Comparison of ENCODE assay signal across 8 cellular contexts in the genomic region with DNA sequence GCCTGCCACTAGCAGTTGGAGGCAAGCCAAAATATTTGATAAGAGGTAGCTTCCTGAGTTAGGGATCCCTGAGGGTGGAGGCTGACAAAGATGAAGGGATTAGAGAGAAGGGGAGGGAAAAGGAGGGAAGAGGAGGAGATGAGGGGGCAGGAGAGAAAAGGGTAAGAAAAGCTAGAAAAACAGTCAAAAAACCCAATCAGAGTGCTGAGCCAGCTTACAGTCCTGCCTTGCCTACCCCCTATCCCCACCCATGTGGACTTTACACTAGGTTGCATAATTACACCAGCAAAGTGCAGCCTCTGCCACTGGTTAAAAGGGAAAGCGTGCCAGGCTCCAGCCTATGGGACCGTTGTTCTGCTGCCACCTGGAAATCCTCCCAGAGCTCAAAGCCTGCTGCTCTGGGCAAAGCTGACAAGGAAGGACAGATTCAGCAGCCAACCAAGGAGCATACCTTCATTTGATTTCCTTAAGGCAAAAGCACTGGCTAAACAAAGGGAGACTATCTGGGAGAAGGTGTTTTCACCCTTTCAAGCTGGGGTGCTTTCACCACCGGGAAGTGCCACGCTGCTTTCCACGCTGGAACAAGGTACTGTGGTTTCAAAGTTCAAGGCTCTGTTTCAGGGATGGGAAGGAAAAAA. TPM values are rescaled to one million over a fixed set of nuclear protein-coding genes. Genes with fewer than 3 reads are reported as not detected.
DNase-seq lines count a peak whose midpoint lies in the region; ATAC-seq and TF ChIP-seq lines count a peak whose summit lies in the region.

No MANE protein-coding gene starts in this region.

- no peaks in the 10 kb centered on the region for H3K79me2 ChIP-seq in mesendoderm (ENCODE audit: control insufficient read depth, insufficient read depth, low read length)

- H4K5ac ChIP-seq in mesendoderm (ENCODE audit: low read length): no peak overlapping the region

- H3K36me3 ChIP-seq in colonic mucosa (no peaks in the 10 kb centered on the region), mesendoderm (ENCODE audit: control insufficient read depth, insufficient read depth, low read length) (no peaks in the 10 kb centered on the region)

- H3K79me1 ChIP-seq in mesendoderm (ENCODE audit: low read length): peaks cover 2% of the 10 kb centered on the region

- no peak overlapping the region for H2BK15ac ChIP-seq in mesendoderm (replicated peaks; ENCODE audit: low read depth)

- H3K4ac ChIP-seq in mesendoderm (ENCODE audit: low read depth, low read length): no peak overlapping the region

- peak; percentile 28 for DNase-seq in GM03348 (ENCODE audit: low spot score)
- DNase-seq in NCI-H510A treated with DMSO at 0.1 percent for 48 hours (lab: John Stamatoyannopoulos, UW): peak; percentile 92
- DNase-seq in colonic mucosa: peak; percentile 93
- peak; percentile 29 for DNase-seq in mesendoderm
- DNase-seq in activated naive CD4-positive, alpha-beta T cell treated with anti-CD3 and anti-CD28 coated beads, Interleukin-2, amount 50 U/mL, for 16 hours: no peak
- no peak for DNase-seq in kidney glomerular epithelial cell (lab: John Stamatoyannopoulos, UW)

- H3K9me3 ChIP-seq in colonic mucosa: no peaks in the 10 kb centered on the region

- intact Hi-C loops in colonic mucosa (cut with DNase I): no loop called here

- peak overlapping the region; percentile 18 for H3K56ac ChIP-seq in mesendoderm (ENCODE audit: low read length)

- no peak overlapping the region for H3K23ac ChIP-seq in mesendoderm (ENCODE audit: low read length)

- H3K4me1 ChIP-seq in colonic mucosa (peaks cover 5% of the 10 kb centered on the region), mesendoderm (ENCODE audit: control insufficient read depth, low read depth, low read length) (peaks cover 2% of the 10 kb centered on the region)

- ATAC-seq in HG02678 (IDR thresholded peaks at IDR 0.05; ENCODE audit: unreplicated experiment): no peak
- ATAC-seq in HG02870 (IDR thresholded peaks at IDR 0.05; ENCODE audit: unreplicated experiment): no peak

- H3K4me3 ChIP-seq in colonic mucosa (peak overlapping the region; percentile 0), mesendoderm (ENCODE audit: low read length) (no peak overlapping the region)

- H2BK5ac ChIP-seq in mesendoderm (ENCODE audit: low read length): no peak overlapping the region

- no CpG with 5 or more reads among the region's 5 CpGs for WGBS in mesendoderm (ENCODE audit: extremely low coverage, insufficient coverage, low lambda C conversion rate)

- H4K8ac ChIP-seq in mesendoderm (ENCODE audit: low read depth, low read length): no peak overlapping the region

- H3K9ac ChIP-seq in colonic mucosa (ENCODE audit: low read depth in 2 of 2, low read length in 2 of 2) (peak overlapping the region; percentile 44 to 63), mesendoderm (ENCODE audit: low read length) (no peak overlapping the region)

- peak overlapping the region; percentile 76 for H3K27ac ChIP-seq in colonic mucosa
- H3K27ac ChIP-seq in mesendoderm (ENCODE audit: low read depth, low read length): no peak overlapping the region

- TF ChIP-seq CTCF in colonic mucosa (IDR thresholded peaks at IDR 0.05): no peak

- H2BK120ac ChIP-seq in mesendoderm (ENCODE audit: low read depth, low read length): no peak overlapping the region

- H2AK5ac ChIP-seq in mesendoderm (ENCODE audit: low read length): no peak overlapping the region

- no peak overlapping the region for H3K18ac ChIP-seq in mesendoderm (ENCODE audit: low read length)

- H3K27me3 ChIP-seq in colonic mucosa: no peaks in the 10 kb centered on the region
- no peaks in the 10 kb centered on the region for H3K27me3 ChIP-seq in mesendoderm (ENCODE audit: insufficient read depth, low read length, poor library complexity)

- no peak overlapping the region for H3K4me2 ChIP-seq in mesendoderm (ENCODE audit: low read length)

RNA-seq across cellular contexts. Expression of gene NUMB, which starts 3.9 kb away (rescaled TPM):
- 100 to 1,000 TPM in 1 of 2 donors, 10 to 100 TPM in 1; 83.1 to 116 TPM for total RNA-seq in colonic mucosa
- 46.8 TPM for polyA plus RNA-seq in mesendoderm (2013, experiment 1 of 2)
- 43.6 TPM for polyA plus RNA-seq in mesendoderm (2013, experiment 2 of 2)

RNA-seq across cellular contexts. Expression of gene RIOX1, which starts 28.5 kb away (rescaled TPM):
- total RNA-seq in colonic mucosa: 10 to 100 TPM in 1 of 2 donors, 1 to 10 TPM in 1; 8.7 to 15.3 TPM
- 15.2 TPM for polyA plus RNA-seq in mesendoderm (2013, experiment 1 of 2)
- polyA plus RNA-seq in mesendoderm (2013, experiment 2 of 2): 15.3 TPM

Comparison
In these comparisons a context has a peak if more than half of its experiments do, and no peak if none do; other contexts are left out.
1. DNase-seq: peak in GM03348 (single experiment), NCI-H510A treated with DMSO at 0.1 percent for 48 hours (single experiment), colonic mucosa (single experiment) and mesendoderm (single experiment); none in activated naive CD4-positive, alpha-beta T cell treated with anti-CD3 and anti-CD28 coated beads, Interleukin-2, amount 50 U/mL, for 16 hours (single experiment) and kidney glomerular epithelial cell (single experiment).